Comparison of ENCODE assay signal across 9 cellular contexts in the genomic region with DNA sequence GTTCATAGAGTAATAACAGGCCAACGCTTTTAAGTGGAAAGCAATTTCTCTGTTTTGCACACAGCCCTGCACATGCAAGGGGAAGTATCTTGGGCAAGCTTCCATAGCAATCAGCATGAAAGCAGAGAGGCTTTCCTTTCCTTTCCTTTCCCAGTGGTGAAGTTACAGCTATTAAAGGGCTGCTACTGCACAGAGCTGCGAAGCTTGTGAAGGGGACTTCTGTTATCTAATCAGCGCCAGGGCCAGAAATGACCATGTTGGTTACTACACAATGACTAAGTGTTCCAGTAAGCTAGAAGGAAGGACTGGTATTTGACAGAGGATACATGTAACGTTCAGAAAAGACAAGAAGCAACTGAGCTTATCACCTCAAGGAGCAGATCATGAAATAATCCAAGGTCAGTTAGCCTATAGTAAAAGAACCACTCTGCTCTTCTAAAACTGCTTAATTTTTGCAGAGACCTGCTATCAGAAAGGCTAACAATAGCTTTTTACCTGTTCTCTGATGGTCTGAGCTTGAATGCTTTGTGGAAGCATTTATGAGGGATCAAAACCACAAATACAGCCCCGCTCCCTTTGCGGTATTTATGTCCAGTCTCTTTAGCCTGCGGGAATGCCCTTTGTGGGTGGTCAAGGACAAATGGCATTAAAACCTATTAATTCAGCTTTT. TPM values are rescaled to one million over a fixed set of nuclear protein-coding genes. Genes with fewer than 3 reads are reported as not detected.
A peak's percentile ranks its signal among the peaks of the same experiment; 100 is the strongest.
DNase-seq lines count a peak whose midpoint lies in the region; ATAC-seq and TF ChIP-seq lines count a peak whose summit lies in the region.
"Had no signal": no experiment of that assay in that cellular context is flagged by ENCODE, and none has a peak within 500 bp of the region (broad histone marks: within the 10 kb centered on the region; RNA-seq: fewer than 3 reads in every experiment).

No MANE protein-coding gene starts in this region.

- H3K9me3 ChIP-seq in right atrium auricular region (no peaks in the 10 kb centered on the region), testis (no peaks in the 10 kb centered on the region)

- 34 to 45% methylated on average over 7 of the region's 7 CpGs for WGBS in testis, 2 donors

- peak overlapping the region; percentile 70 for H3K27ac ChIP-seq in right atrium auricular region
- H3K27ac ChIP-seq in testis: no peak overlapping the region
- H3K27ac ChIP-seq: SK-N-MC had no signal

- peak; percentile 84 for ATAC-seq in Right ventricle myocardium inferior

- intact Hi-C loops in Right ventricle myocardium inferior (cut with DNase I): no loop called here
- intact Hi-C loops in cardiac septum (cut with DNase I): loop anchor here (5.0 kb wide), 1 partner anchor 44 kb away; a partner anchor contains a TSS
- intact Hi-C loops in testis (cut with DNase I; ENCODE audit: low total_unique reads): no loop called here

- DNase-seq in Right ventricle myocardium inferior (ENCODE audit: missing footprints) (no peak), cardiac septum (ENCODE audit: low spot score) (no peak), SKM-1 (lab: John Stamatoyannopoulos, UW; ENCODE audit: unreplicated experiment) (peak; percentile 67), right atrium auricular region (ENCODE audit: low spot score) (no peak), testis (peak; percentile 79), NCI-H1417 treated with DMSO at 0.1 percent for 48 hours (lab: John Stamatoyannopoulos, UW) (no peak), NCI-H187 treated with DMSO at 0.1 percent for 48 hours (lab: John Stamatoyannopoulos, UW) (no peak)
- DNase-seq in activated CD8-positive, alpha-beta memory T cell treated with anti-CD3 and anti-CD28 coated beads, Interleukin-2, amount 50 U/mL, for 4 hours: no peak

- H3K4me1 ChIP-seq in right atrium auricular region (peaks cover 0 to 58% of the 10 kb centered on the region in 2 donors), testis (peaks cover 31% of the 10 kb centered on the region)

- no peak overlapping the region for H3K4me3 ChIP-seq in right atrium auricular region
- H3K4me3 ChIP-seq in testis: no peak overlapping the region
- H3K4me3 ChIP-seq: SK-N-MC had no signal

- TF ChIP-seq POLR2A in testis (IDR thresholded peaks at IDR 0.05): no peak

- no peaks in the 10 kb centered on the region for H3K27me3 ChIP-seq in right atrium auricular region
- no peaks in the 10 kb centered on the region for H3K27me3 ChIP-seq in testis

- TF ChIP-seq CTCF in right atrium auricular region (IDR thresholded peaks at IDR 0.05) (no peak), testis (IDR thresholded peaks at IDR 0.05) (no peak)

- H3K36me3 ChIP-seq in right atrium auricular region: no peaks in the 10 kb centered on the region
- H3K36me3 ChIP-seq in testis (ENCODE audit: low read depth, missing control alignments): no peaks in the 10 kb centered on the region

RNA-seq across cellular contexts. Expression of a gene that starts 45.9 kb away (rescaled TPM):
- 23.1 TPM for total RNA-seq in Right ventricle myocardium inferior
- total RNA-seq in cardiac septum: 24.3 TPM
- 10 to 100 TPM; 32.5 to 35.9 TPM for total RNA-seq in right atrium auricular region
- total RNA-seq in testis: 10 to 100 TPM; 63.2 to 90.9 TPM
- 30.6 TPM for polyA plus RNA-seq in testis (ENCODE audit: insufficient read depth, low read depth, low replicate concordance)

Comparison
In these comparisons a context has a peak if more than half of its experiments do, and no peak if none do; other contexts are left out.
1. DNase-seq: peak in SKM-1 (single experiment) and testis (single experiment); none in Right ventricle myocardium inferior (single experiment), cardiac septum (single experiment), right atrium auricular region (single experiment), NCI-H1417 treated with DMSO at 0.1 percent for 48 hours (single experiment), NCI-H187 treated with DMSO at 0.1 percent for 48 hours (single experiment) and activated CD8-positive, alpha-beta memory T cell treated with anti-CD3 and anti-CD28 coated beads, Interleukin-2, amount 50 U/mL, for 4 hours (single experiment).
2. H3K27ac ChIP-seq: peak in right atrium auricular region (2 of 2); none in testis (0 of 2).